21 cellular contexts compared by ENCODE assay signal in genomic region chr6:105080279-105080678, GRCh38.
A peak's percentile ranks its signal among the peaks of the same experiment; 100 is the strongest.
DNase-seq lines count a peak whose midpoint lies in the region; FAIRE-seq and TF ChIP-seq lines count a peak whose summit lies in the region.
"Had no signal": no experiment of that assay in that cellular context is flagged by ENCODE, and none has a peak within 500 bp of the region (broad histone marks: within the 10 kb centered on the region; RNA-seq: fewer than 3 reads in every experiment).

No MANE protein-coding gene starts in this region.

- peaks cover 4% of the 10 kb centered on the region for H3K4me1 ChIP-seq in keratinocyte (ENCODE audit: control insufficient read depth, extremely low read depth, insufficient read depth, low read length)
- H3K4me1 ChIP-seq: Peyer's patch had no signal

- H3K27ac ChIP-seq in HL-60 (replicated peaks), result no peak overlapping the region
- H3K27ac ChIP-seq in keratinocyte (ENCODE audit: control insufficient read depth, insufficient read depth, low read length), result no peak overlapping the region
- H3K27ac ChIP-seq: KMS-11, Peyer's patch had no signal

- no peak overlapping the region for H3K4me3 ChIP-seq in HL-60 (replicated peaks; ENCODE audit: insufficient read depth, low read length)
- H3K4me3 ChIP-seq in NB4 (ENCODE audit: low read depth, low read length), result no peak overlapping the region
- H3K4me3 ChIP-seq in keratinocyte (ENCODE audit: control insufficient read depth in 2 of 3, extremely low read depth in 1 of 3, insufficient read depth in 2 of 3, low read depth in 1 of 3, low read length in 3 of 3), result no peak overlapping the region
- H3K4me3 ChIP-seq: Peyer's patch had no signal

- H3K27me3 ChIP-seq in HL-60 (ENCODE audit: insufficient read depth, poor library complexity, severe bottlenecking), result peaks cover 2% of the 10 kb centered on the region
- no peaks in the 10 kb centered on the region for H3K27me3 ChIP-seq in keratinocyte (ENCODE audit: control insufficient read depth, extremely low read depth, insufficient read depth, low read length)
- H3K27me3 ChIP-seq: BE2C, Peyer's patch had no signal

- FAIRE-seq in keratinocyte (lab: Jason Lieb, UNC), result peak; percentile 53
- FAIRE-seq: A204.1, GM12892 had no signal

- no peaks in the 10 kb centered on the region for H3K36me3 ChIP-seq in keratinocyte (ENCODE audit: control insufficient read depth in 2 of 2, extremely low read depth in 1 of 2, insufficient read depth in 2 of 2, low read length in 2 of 2)
- H3K36me3 ChIP-seq: Peyer's patch had no signal

- H2AFZ ChIP-seq in keratinocyte (ENCODE audit: control insufficient read depth, low read length), result no peak overlapping the region

- no peaks in the 10 kb centered on the region for H4K20me1 ChIP-seq in keratinocyte (ENCODE audit: control insufficient read depth, extremely low read depth, insufficient read depth, low read length)

- H3K9ac ChIP-seq in keratinocyte (ENCODE audit: control insufficient read depth, extremely low read depth, insufficient read depth, low read length), result no peak overlapping the region
- H3K9ac ChIP-seq: KMS-11, SK-N-SH had no signal

- H3K4me2 ChIP-seq in keratinocyte (ENCODE audit: control insufficient read depth, extremely low read depth, insufficient read depth, low read depth, low read length), result no peak overlapping the region
- H3K4me2 ChIP-seq: KMS-11, SK-N-SH had no signal

- TF ChIP-seq POLR2A in NB4 (IDR thresholded peaks at IDR 0.05; ENCODE audit: extremely low read depth, insufficient read length), result no peak

- peak; percentile 4 to 16 for DNase-seq in HL-60 (ENCODE audit: low read depth in 1 of 2, low spot score in 1 of 2)
- peak; percentile 50 for DNase-seq in NB4 (ENCODE audit: low read depth)
- DNase-seq in RPMI8226, result peak; percentile 16
- no peak for DNase-seq in keratinocyte (ENCODE audit: low read depth, low spot score)
- no peak for DNase-seq in DMS53 (lab: John Stamatoyannopoulos, UW)
- no peak for DNase-seq in NCI-H82 treated with DMSO at 0.1 percent for 48 hours (lab: John Stamatoyannopoulos, UW; ENCODE audit: unreplicated experiment)
- DNase-seq in COLO829 (ENCODE audit: low spot score), result no peak
- DNase-seq: BE2C; CD4-positive, alpha-beta T cell; DMS153; GF-D8; H7; HFFc6; NCI-H1694 treated with DMSO at 0.1 percent for 48 hours; Peyer's patch; Right ventricle myocardium superior; SK-N-SH; T-helper 1 cell had no signal

- H3K9me3 ChIP-seq in keratinocyte (ENCODE audit: control insufficient read depth, low read depth, low read length), result no peaks in the 10 kb centered on the region
- H3K9me3 ChIP-seq: BE2C, Peyer's patch, SK-N-SH had no signal

- no peaks in the 10 kb centered on the region for H3K9me1 ChIP-seq in keratinocyte (ENCODE audit: control insufficient read depth, extremely low read depth, insufficient read depth, low read length)

- dilution Hi-C loops in keratinocyte (cut with MboI; ENCODE audit: extremely low pct_ligation_motif_present, low sequenced_read_pairs), result loop anchor here (25.0 kb wide), 1 partner anchor 332 kb away; the partner anchor contains the start of gene PREP

- H3K79me2 ChIP-seq in keratinocyte (ENCODE audit: control insufficient read depth, insufficient read depth, low read length), result no peaks in the 10 kb centered on the region

- TF ChIP-seq CTCF in HL-60 (IDR thresholded peaks at IDR 0.05; ENCODE audit: insufficient read depth, low read length) (no peak), NB4 (IDR thresholded peaks at IDR 0.05; ENCODE audit: low read depth, low read length) (no peak), keratinocyte (optimal IDR thresholded peaks at IDR 0.05 in 1 of 3, IDR thresholded peaks at IDR 0.05 in 1 of 3, conservative IDR thresholded peaks at IDR 0.05 in 1 of 3; ENCODE audit: extremely low read depth in 1 of 3, insufficient read depth in 2 of 3, low read length in 3 of 3) (no peak)

Comparison
In these comparisons a context has a peak if more than half of its experiments do, and no peak if none do; other contexts are left out.
1. DNase-seq: peak in HL-60 (2 of 2), NB4 (single experiment) and RPMI8226 (single experiment); none in keratinocyte (single experiment), DMS53 (single experiment), NCI-H82 treated with DMSO at 0.1 percent for 48 hours (single experiment) and COLO829 (single experiment).